In genomic region chr2:13901526-13901925, GRCh38 we compare ENCODE assay signal across 31 cellular contexts.
DNase-seq lines count a peak whose midpoint lies in the region; ATAC-seq, FAIRE-seq and TF ChIP-seq lines count a peak whose summit lies in the region.
"Had no signal": no experiment of that assay in that cellular context is flagged by ENCODE, and none has a peak within 500 bp of the region (broad histone marks: within the 10 kb centered on the region; RNA-seq: fewer than 3 reads in every experiment).

No MANE protein-coding gene starts in this region.

- no peak for TF ChIP-seq POLR2A in HepG2 (IDR thresholded peaks at IDR 0.05; ENCODE audit: insufficient read depth in 1 of 2, low read depth in 2 of 2, low read length in 2 of 2)
- TF ChIP-seq POLR2A in right lobe of liver (IDR thresholded peaks at IDR 0.05): no peak

- H3K27me3 ChIP-seq in HepG2 (ENCODE audit: control insufficient read depth in 1 of 2, insufficient read depth in 2 of 2, low read length in 2 of 2): no peaks in the 10 kb centered on the region
- H3K27me3 ChIP-seq in right lobe of liver: no peaks in the 10 kb centered on the region
- no peaks in the 10 kb centered on the region for H3K27me3 ChIP-seq in small intestine (ENCODE audit: control insufficient read depth in 2 of 2, insufficient read depth in 2 of 2, low read length in 2 of 2)
- H3K27me3 ChIP-seq: BE2C; BLaER1; BLaER1 treated with 17β-estradiol and CSF1 and Interleukin-3, amounts not matched to agents 10 nM and 100 nM had no signal

- H4K20me1 ChIP-seq in HepG2 (ENCODE audit: insufficient read depth, low read length): no peaks in the 10 kb centered on the region
- H4K20me1 ChIP-seq: BLaER1; BLaER1 treated with 17β-estradiol and CSF1 and Interleukin-3, amounts not matched to agents 10 nM and 100 nM had no signal

- TF ChIP-seq CTCF in HepG2 (CRISPR knock-in tag; IDR thresholded peaks at IDR 0.05) (no peak), right lobe of liver (IDR thresholded peaks at IDR 0.05) (no peak)

- ATAC-seq in HepG2: no peak
- ATAC-seq in right lobe of liver: no peak
- no peak for ATAC-seq in HG03108 (IDR thresholded peaks at IDR 0.05; ENCODE audit: unreplicated experiment)
- ATAC-seq: A549; CD8-positive, alpha-beta T cell had no signal

- no peaks in the 10 kb centered on the region for H3K4me1 ChIP-seq in HepG2 (ENCODE audit: insufficient read depth, low read length)
- H3K4me1 ChIP-seq in right lobe of liver: no peaks in the 10 kb centered on the region
- peaks cover 0 to 6% of the 10 kb centered on the region in 2 donors for H3K4me1 ChIP-seq in small intestine (ENCODE audit: control insufficient read depth in 2 of 2, insufficient read depth in 1 of 2, low read depth in 1 of 2, low read length in 1 of 2)
- H3K4me1 ChIP-seq: A549; BE2C; BLaER1; BLaER1 treated with 17β-estradiol and CSF1 and Interleukin-3, amounts not matched to agents 10 nM and 100 nM; Caco-2 had no signal

- FAIRE-seq in HepG2 (lab: Jason Lieb, UNC) (no peak), small intestine (lab: Jason Lieb, UNC) (peak; percentile 26)
- FAIRE-seq: A204.1, A549, D721Med had no signal

- peaks cover 73% of the 10 kb centered on the region for H3K9me3 ChIP-seq in HepG2 (ENCODE audit: low read length)
- no peaks in the 10 kb centered on the region for H3K9me3 ChIP-seq in right lobe of liver
- no peaks in the 10 kb centered on the region for H3K9me3 ChIP-seq in small intestine (ENCODE audit: control insufficient read depth, low read depth)
- H3K9me3 ChIP-seq: BE2C, Caco-2 had no signal

- H3K4me3 ChIP-seq in HepG2 (replicated peaks in 1 of 3; ENCODE audit: insufficient read depth in 1 of 3, low read depth in 2 of 3, low read length in 3 of 3): no peak overlapping the region
- H3K4me3 ChIP-seq in right lobe of liver: no peak overlapping the region
- H3K4me3 ChIP-seq in small intestine (ENCODE audit: low read depth in 1 of 2, low read length in 2 of 2): no peak overlapping the region
- H3K4me3 ChIP-seq: A549; BLaER1; BLaER1 treated with 17β-estradiol and CSF1 and Interleukin-3, amounts not matched to agents 10 nM and 100 nM had no signal

- POLR2A ChIA-PET in HepG2 (lab: Yijun Ruan, JAX): no interaction called here

- no peak for TF ChIP-seq RAD21 in HepG2 (CRISPR knock-in tag; IDR thresholded peaks at IDR 0.05)

- no peak overlapping the region for H2AFZ ChIP-seq in HepG2 (ENCODE audit: low read length)

- no TSS peak for BruUV-seq in HepG2 (replicated peaks; lab: Mats Ljungman, UMichigan)

- no peak overlapping the region for H3K9ac ChIP-seq in HepG2 (ENCODE audit: insufficient read depth, low read depth, low read length)
- H3K9ac ChIP-seq: BLaER1; BLaER1 treated with 17β-estradiol and CSF1 and Interleukin-3, amounts not matched to agents 10 nM and 100 nM had no signal

- CTCF ChIA-PET in HepG2 (lab: Yijun Ruan, JAX; ENCODE audit: low intra/inter-chr PET ratio, low total read pairs): no interaction called here

- TF ChIP-seq EP300 in HepG2 (IDR thresholded peaks at IDR 0.05; ENCODE audit: low read depth in 2 of 2, low read length in 2 of 2) (no peak), HepG2 (CRISPR knock-in tag; IDR thresholded peaks at IDR 0.05; ENCODE audit: borderline replicate concordance) (no peak)

- DNase-seq in HepG2 (ENCODE audit: low spot score) (peak; percentile 4), right lobe of liver (no peak), small intestine (peak; percentile 68)
- DNase-seq: 8988T; ACHN; AML-193; BE2C; C1 segment of cervical spinal cord; Caco-2; Calu3; CD4-positive, alpha-beta memory T cell; CD4-positive, alpha-beta T cell; CD4-positive, CD25-positive, alpha-beta regulatory T cell; CD8-positive, alpha-beta memory T cell; CD8-positive, alpha-beta T cell; COR-L47; DMS 273 treated with DMSO at 0.1 percent for 48 hours; DMS153; DMS53; DMS79; DMS79 treated with DMSO at 0.1 percent for 48 hours; DND-41; EL had no signal

- in situ Hi-C loops in HepG2 (cut with HindIII; ENCODE audit: extremely low pct_ligation_motif_present, low pct_unique_long_range_greater_than_20kb): no loop called here

- no peak overlapping the region for H3K4me2 ChIP-seq in HepG2 (ENCODE audit: low read depth, low read length)
- H3K4me2 ChIP-seq: A549; BLaER1; BLaER1 treated with 17β-estradiol and CSF1 and Interleukin-3, amounts not matched to agents 10 nM and 100 nM had no signal

- H3K79me2 ChIP-seq in HepG2 (ENCODE audit: insufficient read depth, low read length): no peaks in the 10 kb centered on the region

- H3K27ac ChIP-seq in HepG2 (ENCODE audit: extremely low read length, insufficient read depth, low read length) (no peak overlapping the region), right lobe of liver (no peak overlapping the region), small intestine (ENCODE audit: low read depth in 1 of 2, low read length in 1 of 2) (no peak overlapping the region)
- H3K27ac ChIP-seq: 22Rv1; A549; BLaER1; BLaER1 treated with 17β-estradiol and CSF1 and Interleukin-3, amounts not matched to agents 10 nM and 100 nM; C4-2B had no signal

- H3K36me3 ChIP-seq in HepG2 (replicated peaks in 1 of 2; ENCODE audit: control insufficient read depth in 1 of 2, insufficient read depth in 2 of 2, low read length in 2 of 2) (no peaks in the 10 kb centered on the region), right lobe of liver (no peaks in the 10 kb centered on the region), small intestine (ENCODE audit: control insufficient read depth in 2 of 2, insufficient read depth in 2 of 2, low read length in 2 of 2) (no peaks in the 10 kb centered on the region)
- H3K36me3 ChIP-seq: BE2C; BLaER1; BLaER1 treated with 17β-estradiol and CSF1 and Interleukin-3, amounts not matched to agents 10 nM and 100 nM had no signal

- intact Hi-C loops in HepG2 (cut with micrococcal nuclease; ENCODE audit: unreplicated experiment) (no loop called here), right lobe of liver (cut with DNase I) (no loop called here)

- WGBS in HepG2 (ENCODE audit: low lambda C conversion rate): 5% methylated on average over 1 of the region's 1 CpG
- WGBS in right lobe of liver (ENCODE audit: insufficient coverage, low coverage, low lambda C conversion rate, missing lambda C conversion rate): 33% methylated on average over 1 of the region's 1 CpG
- WGBS in small intestine, 3 donors: 7 to 68% (median 32%) methylated on average over 1 of the region's 1 CpG

TF ChIP-seq in HepG2, 621 proteins besides CTCF, POLR2A, EP300 and RAD21:
- TF ChIP-seq ONECUT2 (CRISPR knock-in tag; IDR thresholded peaks at IDR 0.05) (peak; percentile 83), EZH2 (conservative IDR thresholded peaks at IDR 0.05; ENCODE audit: low read depth, low read length) (no peak)
- TF ChIP-seq, protein P1, sequence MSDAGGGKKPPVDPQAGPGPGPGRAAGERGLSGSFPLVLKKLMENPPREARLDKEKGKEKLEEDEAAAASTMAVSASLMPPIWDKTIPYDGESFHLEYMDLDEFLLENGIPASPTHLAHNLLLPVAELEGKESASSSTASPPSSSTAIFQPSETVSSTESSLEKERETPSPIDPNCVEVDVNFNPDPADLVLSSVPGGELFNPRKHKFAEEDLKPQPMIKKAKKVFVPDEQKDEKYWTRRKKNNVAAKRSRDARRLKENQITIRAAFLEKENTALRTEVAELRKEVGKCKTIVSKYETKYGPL (CRISPR knock-in tag; IDR thresholded peaks at IDR 0.05): peak; percentile 77

Comparison
In these comparisons a context has a peak if more than half of its experiments do, and no peak if none do; other contexts are left out.
1. DNase-seq: peak in HepG2 (single experiment) and small intestine (single experiment); none in right lobe of liver (0 of 3).